In genomic region chr11:96664108-96664507, GRCh38 we compare ENCODE assay signal across 24 cellular contexts.
DNase-seq lines count a peak whose midpoint lies in the region; ATAC-seq lines count a peak whose summit lies in the region.
"Had no signal": no experiment of that assay in that cellular context is flagged by ENCODE, and none has a peak within 500 bp of the region (broad histone marks: within the 10 kb centered on the region; RNA-seq: fewer than 3 reads in every experiment).

No MANE protein-coding gene starts in this region.

- DNase-seq in D341Med (ENCODE audit: low spot score) = peak; percentile 41
- DNase-seq in M059J (ENCODE audit: low read depth) = peak; percentile 18
- DNase-seq in SK-N-DZ (ENCODE audit: low spot score) = peak; percentile 1
- DNase-seq in iris pigment epithelial cell (ENCODE audit: low read depth) = peak; percentile 0
- DNase-seq in NCI-H1436 treated with DMSO at 0.1 percent for 48 hours (lab: John Stamatoyannopoulos, UW) = no peak
- DNase-seq: BE2C; CD8-positive, alpha-beta memory T cell; DMS53; GOT3; HCEC 1CT; Kasumi-1; MV-4-11; NCI-H1694 treated with DMSO at 0.1 percent for 48 hours; NCI-H2081; NCI-H524 treated with DMSO at 0.1 percent for 48 hours; NCI-H774; Right ventricle myocardium superior; RPMI8226; SW 1271; T-helper 9 cell had no signal

- no peak for ATAC-seq in esophagus mucosa
- ATAC-seq in GM18907 (IDR thresholded peaks at IDR 0.05; ENCODE audit: unreplicated experiment) = no peak
- ATAC-seq: A549, K562 had no signal
